21 cellular contexts compared by ENCODE assay signal in the genomic region with DNA sequence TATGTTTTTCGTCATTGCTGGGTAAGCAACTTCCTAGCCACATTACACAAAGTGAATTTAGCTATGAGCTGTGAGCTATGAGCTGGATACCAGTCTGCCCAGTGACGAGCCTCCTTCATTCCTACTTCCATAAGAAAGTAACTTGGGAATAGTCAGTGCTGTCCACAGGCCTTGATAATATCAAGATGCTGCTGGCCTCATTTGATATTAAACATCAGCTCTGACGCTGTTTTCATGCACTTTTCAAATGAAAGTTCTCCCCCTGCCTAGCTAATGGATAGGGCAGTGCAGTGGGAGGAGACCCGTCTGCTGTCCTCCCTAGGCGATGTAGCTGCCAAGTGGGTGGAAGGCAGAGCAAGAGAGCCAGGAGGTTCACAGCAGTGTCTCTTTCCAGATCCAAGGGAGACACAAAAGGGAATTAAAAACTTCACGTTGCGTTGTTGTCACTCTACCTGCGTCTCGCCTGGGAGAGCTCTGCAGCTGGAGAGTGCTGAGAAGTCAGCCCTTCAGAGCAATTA.
"Had no signal": no experiment of that assay in that cellular context is flagged by ENCODE, and none has a peak within 500 bp of the region (broad histone marks: within the 10 kb centered on the region; RNA-seq: fewer than 3 reads in every experiment).

No MANE protein-coding gene starts in this region.

- H3K27ac ChIP-seq: cardiac muscle cell, left lung, ovary, psoas muscle, stomach, testis had no signal

- H3K4me2 ChIP-seq: smooth muscle cell had no signal

- H3K36me3 ChIP-seq: cardiac muscle cell, left lung, ovary, stomach had no signal

- H3K9me3 ChIP-seq: left lung, ovary, psoas muscle, stomach, testis had no signal

- H3K27me3 ChIP-seq: left lung, ovary, stomach, testis had no signal

- H3K4me1 ChIP-seq: left lung, psoas muscle, stomach, testis had no signal

- ATAC-seq: activated CD8-positive, alpha-beta T cell treated with anti-CD3 and anti-CD28 coated beads for 36 hours; activated T-helper 17 cell treated with anti-CD3 and anti-CD28 coated beads, Interleukin-2, amount 50 U/mL, for 72 hours; effector memory CD8-positive, alpha-beta T cell; left lung; naive thymus-derived CD8-positive, alpha-beta T cell; psoas muscle; sciatic nerve had no signal

- DNase-seq: activated CD4-positive, alpha-beta T cell treated with anti-CD3 and anti-CD28 coated beads, Interleukin-2, amount 10 ng/mL, durations not matched to agents 24 days and 14 days; activated CD8-positive, alpha-beta T cell treated with anti-CD3 and anti-CD28 coated beads for 36 hours; activated naive CD4-positive, alpha-beta T cell; activated naive CD8-positive, alpha-beta T cell treated with anti-CD3 and anti-CD28 coated beads for 36 hours; activated T-cell treated with anti-CD3 and anti-CD28 coated beads, Interleukin-2, amount 50 U/mL, for 1 hour; effector memory CD8-positive, alpha-beta T cell; foreskin melanocyte; glutamatergic neuron; hippocampal formation; islet precursor cell; left lung; naive thymus-derived CD8-positive, alpha-beta T cell; ovary; psoas muscle; stimulated activated CD4-positive, alpha-beta T cell treated with anti-CD3 and anti-CD28 coated beads, Interleukin-4, amount 100 ng/mL, for 1 hour; stomach; testis had no signal

- H3K4me3 ChIP-seq: cardiac muscle cell, left lung, ovary, psoas muscle, smooth muscle cell, stomach, testis had no signal
